Comparison of ENCODE assay signal across 8 cellular contexts in genomic region chr1:16765731-16766605, GRCh38. TPM values are rescaled to one million over a fixed set of nuclear protein-coding genes. Genes with fewer than 3 reads are reported as not detected.
DNase-seq lines count a peak whose midpoint lies in the region; ATAC-seq, FAIRE-seq and TF ChIP-seq lines count a peak whose summit lies in the region.
"Not testable (repeated sequence)": the region's sequence is repeated elsewhere in the genome, so short reads cannot be mapped to it uniquely, and the experiment has no call there.

No MANE protein-coding gene starts in this region.

- RAD21 ChIA-PET in HCT116 (lab: Charles Lee; ENCODE audit: low non-redundant PET in 1 of 2, low total read pairs in 2 of 2, uncharacterized antibody in 2 of 2, unreplicated experiment in 2 of 2) = not testable (repeated sequence)

- not testable (repeated sequence) for H3K4me3 Mint-ChIP-seq in stimulated activated memory B cell treated with anti-CD40 and anti-IgM and Interleukin-4, amounts not matched to agents 10 μg/mL and 1 μg/mL and 100 μg/mL, for 72 hours

- not testable (repeated sequence) for BruUV-seq in HCT116 (replicated peaks; lab: Mats Ljungman, UMichigan)

- H2AFZ ChIP-seq in HCT116 (ENCODE audit: low read depth, low read length, poor library complexity, severe bottlenecking) = not testable (repeated sequence)

- H3K79me2 ChIP-seq in HCT116 (ENCODE audit: insufficient read depth, low read length) = not testable (repeated sequence)

- not testable (repeated sequence) for H3K9me2 ChIP-seq in HCT116 (ENCODE audit: insufficient read depth)

- H3K4me1 ChIP-seq in HCT116 (ENCODE audit: control insufficient read depth in 1 of 2, insufficient read depth in 2 of 2, low read length in 2 of 2); lung (ENCODE audit: control insufficient read depth in 2 of 2, insufficient read depth in 2 of 2, low read length in 2 of 2): not testable (repeated sequence)

- not testable (repeated sequence) for H3K36me3 Mint-ChIP-seq in stimulated activated memory B cell treated with anti-CD40 and anti-IgM and Interleukin-4, amounts not matched to agents 10 μg/mL and 1 μg/mL and 100 μg/mL, for 72 hours

- ATAC-seq in HCT116 (peak; percentile 17; the same call in 1 of the 2 replicates), lung (ENCODE audit: insufficient read depth, low FRiP score) (peak; percentile 6)
- peak; percentile 31 for ATAC-seq in stimulated activated memory B cell treated with anti-CD40 and anti-IgM and Interleukin-4, amounts not matched to agents 10 μg/mL and 1 μg/mL and 100 μg/mL, for 72 hours

- in situ Hi-C loops in ACHN (cut with HindIII; ENCODE audit: low pct_ligation_motif_present, low pct_unique_long_range_greater_than_20kb, low sequenced_read_pairs) = not testable (repeated sequence)

- H3K9ac ChIP-seq in HCT116 (ENCODE audit: low read length) = not testable (repeated sequence)

- H3K4me2 ChIP-seq in HCT116 (ENCODE audit: low read length) = not testable (repeated sequence)

- POLR2A ChIA-PET in HCT116 (lab: Charles Lee) = not testable (repeated sequence)

- intact Hi-C loops in HCT116 (cut with micrococcal nuclease); posterior cingulate gyrus (cut with DNase I): not testable (repeated sequence)

- H3K27ac Mint-ChIP-seq in stimulated activated memory B cell treated with anti-CD40 and anti-IgM and Interleukin-4, amounts not matched to agents 10 μg/mL and 1 μg/mL and 100 μg/mL, for 72 hours = not testable (repeated sequence)

- H3K9me3 Mint-ChIP-seq in stimulated activated memory B cell treated with anti-CD40 and anti-IgM and Interleukin-4, amounts not matched to agents 10 μg/mL and 1 μg/mL and 100 μg/mL, for 72 hours = not testable (repeated sequence)

- peak; percentile 43 for FAIRE-seq in bronchial epithelial cell (lab: Jason Lieb, UNC)

- TF ChIP-seq RAD21 in HCT116 (IDR thresholded peaks at IDR 0.05; ENCODE audit: low read depth) = not testable (repeated sequence)

- not testable (repeated sequence) for H3K4me3 ChIP-seq in HCT116 (replicated peaks in 1 of 2; ENCODE audit: low read depth in 1 of 2, low read length in 2 of 2); bronchial epithelial cell (ENCODE audit: low read depth, low read length); lung

- H3K27me3 Mint-ChIP-seq in stimulated activated memory B cell treated with anti-CD40 and anti-IgM and Interleukin-4, amounts not matched to agents 10 μg/mL and 1 μg/mL and 100 μg/mL, for 72 hours = peaks cover 20% of the 10 kb centered on the region

- H4K20me1 ChIP-seq in HCT116 (ENCODE audit: insufficient read depth) = not testable (repeated sequence)

- H3K27ac ChIP-seq in HCT116 (ENCODE audit: low read depth, low read length); lung (ENCODE audit: low read depth in 1 of 2, low read length in 1 of 2): not testable (repeated sequence)

- not testable (repeated sequence) for H3K9me3 ChIP-seq in HCT116 (ENCODE audit: control insufficient read depth in 1 of 2, insufficient read depth in 1 of 2, low read depth in 1 of 2, low read length in 2 of 2); lung (ENCODE audit: control insufficient read depth in 2 of 2, insufficient read depth in 1 of 2, low read length in 1 of 2)

- 70 to 91% methylated on average over 23 to 25 of the region's 31 CpGs for WGBS in lung, 2 donors

- H3K27me3 ChIP-seq in HCT116 (ENCODE audit: insufficient read depth, low read length); bronchial epithelial cell (ENCODE audit: control insufficient read depth, insufficient read depth, low read length); lung (ENCODE audit: control insufficient read depth, insufficient read depth): not testable (repeated sequence)

- not testable (repeated sequence) for H3K4me1 Mint-ChIP-seq in stimulated activated memory B cell treated with anti-CD40 and anti-IgM and Interleukin-4, amounts not matched to agents 10 μg/mL and 1 μg/mL and 100 μg/mL, for 72 hours

- not testable (repeated sequence) for TF ChIP-seq POLR2A in HCT116 (IDR thresholded peaks at IDR 0.05; ENCODE audit: borderline replicate concordance, extremely low read depth, insufficient read depth, insufficient read length)

- CTCF ChIA-PET in HCT116 (lab: Charles Lee) = not testable (repeated sequence)

- DNase-seq in ACHN (peak; percentile 36), foreskin melanocyte (peak; percentile 50), hippocampal formation (lab: John Stamatoyannopoulos, UW) (peak; percentile 22 to 45), lung (ENCODE audit: low spot score) (peak; percentile 48), posterior cingulate gyrus (peak; percentile 27 to 94 (median 59))
- DNase-seq in HCT116 (ENCODE audit: low read depth, low spot score); bronchial epithelial cell (ENCODE audit: low read depth): not testable (repeated sequence)

- TF ChIP-seq CTCF in HCT116 (IDR thresholded peaks at IDR 0.05 in 2 of 3, conservative IDR thresholded peaks at IDR 0.05 in 1 of 3; ENCODE audit: borderline replicate concordance in 1 of 3, insufficient read depth in 1 of 3, low read depth in 2 of 3, low read length in 2 of 3); bronchial epithelial cell (IDR thresholded peaks at IDR 0.05; ENCODE audit: insufficient read depth, low read length, severe bottlenecking); lung (IDR thresholded peaks at IDR 0.05; ENCODE audit: control extremely low read depth, extremely low read depth): not testable (repeated sequence)

- H3K36me3 ChIP-seq in HCT116 (ENCODE audit: control insufficient read depth in 1 of 2, insufficient read depth in 2 of 2, low read length in 2 of 2); bronchial epithelial cell (ENCODE audit: control insufficient read depth, insufficient read depth, low read length); lung (ENCODE audit: control insufficient read depth in 2 of 2, insufficient read depth in 2 of 2, low read length in 2 of 2): not testable (repeated sequence)

RNA-seq across cellular contexts. Expression of gene RNU1-4, which starts 25.7 kb away (rescaled TPM):
- total RNA-seq in HCT116 (2021; ENCODE audit: unreplicated experiment) (1,685 TPM), bronchial epithelial cell (2,323 and 5,262 TPM in 2 replicates), lung (1,000 to 10,000 TPM in 1 of 2 donors, under 1 TPM in 1; under 0.01 to 3,134 TPM)
- polyA plus RNA-seq in HCT116 (2012) = 8.8 and 29.6 TPM in 2 replicates
- polyA plus RNA-seq in lung = not detected
